Comparison of ENCODE assay signal across 8 cellular contexts in genomic region chr9:100714372-100715099, GRCh38.
DNase-seq lines count a peak whose midpoint lies in the region; ATAC-seq and TF ChIP-seq lines count a peak whose summit lies in the region.

No MANE protein-coding gene starts in this region.

- peak; percentile 26 for DNase-seq in Jurkat, Clone E6-1 (ENCODE audit: low read depth, low spot score)
- DNase-seq in PC-9 (peak in 1 of 2 experiments; percentile 46), brain microvascular endothelial cell (peak; percentile 51), iris pigment epithelial cell (ENCODE audit: low read depth) (peak; percentile 44)
- DNase-seq in stimulated activated CD4-positive, alpha-beta T cell treated with anti-CD3 and anti-CD28 coated beads, Interleukin-4, amount 100 ng/mL, for 1 hour: peak; percentile 23

- H3K4me3 ChIP-seq in DOHH2 (ENCODE audit: low read length) (no peak overlapping the region), PC-9 (no peak overlapping the region), brain microvascular endothelial cell (ENCODE audit: low read depth, low read length) (no peak overlapping the region)
- no peak overlapping the region for H3K4me3 ChIP-seq in Jurkat, Clone E6-1 (ENCODE audit: low read length)

- no TSS peak for BruUV-seq in PC-9 (replicated peaks; lab: Mats Ljungman, UMichigan)

- TF ChIP-seq CTCF in DOHH2 (IDR thresholded peaks at IDR 0.05; ENCODE audit: low read depth, low read length, poor library complexity, severe bottlenecking) (peak; percentile 95), PC-9 (conservative IDR thresholded peaks at IDR 0.05) (peak; percentile 88), brain microvascular endothelial cell (IDR thresholded peaks at IDR 0.05; ENCODE audit: low read depth, low read length, missing control alignments) (peak; percentile 76)

- in situ Hi-C loops in brain microvascular endothelial cell (cut with HindIII; ENCODE audit: low pct_ligation_motif_present, low sequenced_read_pairs): no loop called here

- no peaks in the 10 kb centered on the region for H3K9me2 ChIP-seq in DOHH2 (replicated peaks; ENCODE audit: control insufficient read depth, low read length)
- H3K9me2 ChIP-seq in PC-9 (ENCODE audit: insufficient read depth): no peaks in the 10 kb centered on the region

- no peaks in the 10 kb centered on the region for H3K36me3 ChIP-seq in DOHH2 (ENCODE audit: control insufficient read depth, low read length)
- H3K36me3 ChIP-seq in PC-9 (ENCODE audit: low read depth): no peaks in the 10 kb centered on the region
- no peaks in the 10 kb centered on the region for H3K36me3 ChIP-seq in brain microvascular endothelial cell (replicated peaks)

- H3K79me2 ChIP-seq in DOHH2 (ENCODE audit: control insufficient read depth, low read length): no peaks in the 10 kb centered on the region
- H3K79me2 ChIP-seq in PC-9 (ENCODE audit: low read depth): no peaks in the 10 kb centered on the region

- H4K20me1 ChIP-seq in DOHH2 (ENCODE audit: control insufficient read depth, insufficient read depth, low read depth, low read length): no peaks in the 10 kb centered on the region
- H4K20me1 ChIP-seq in PC-9 (ENCODE audit: insufficient read depth): no peaks in the 10 kb centered on the region

- H3K27ac ChIP-seq in DOHH2 (ENCODE audit: low read depth, low read length) (no peak overlapping the region), PC-9 (no peak overlapping the region), brain microvascular endothelial cell (no peak overlapping the region)

- no peaks in the 10 kb centered on the region for H3K4me1 ChIP-seq in DOHH2 (ENCODE audit: control insufficient read depth, low read length)
- H3K4me1 ChIP-seq in PC-9 (replicated peaks; ENCODE audit: insufficient read depth): no peaks in the 10 kb centered on the region

- POLR2A ChIA-PET in PC-9 (lab: Charles Lee; ENCODE audit: unreplicated experiment): no interaction called here

- H2AFZ ChIP-seq in PC-9: no peak overlapping the region

- ATAC-seq in GM21360 (IDR thresholded peaks at IDR 0.05; ENCODE audit: unreplicated experiment) (peak; percentile 79), HG03439 (IDR thresholded peaks at IDR 0.05; ENCODE audit: unreplicated experiment) (no peak)

- H3K9me3 ChIP-seq in DOHH2 (ENCODE audit: control insufficient read depth, insufficient read depth, low read length): no peaks in the 10 kb centered on the region
- H3K9me3 ChIP-seq in PC-9 (ENCODE audit: insufficient read depth, low read depth): no peaks in the 10 kb centered on the region

- CTCF ChIA-PET in PC-9 (lab: Charles Lee): no interaction called here

- intact Hi-C loops in PC-9 (cut with micrococcal nuclease; ENCODE audit: unreplicated experiment): loop anchor here (1.0 kb wide), 1 partner anchor 597 kb away; no protein-coding TSS in a partner anchor

- H3K27me3 ChIP-seq in DOHH2 (ENCODE audit: control insufficient read depth, low read length): no peaks in the 10 kb centered on the region
- H3K27me3 ChIP-seq in PC-9 (ENCODE audit: insufficient read depth, low read depth): no peaks in the 10 kb centered on the region
- H3K27me3 ChIP-seq in brain microvascular endothelial cell (replicated peaks): no peaks in the 10 kb centered on the region

- no peaks in the 10 kb centered on the region for H3F3A ChIP-seq in DOHH2 (ENCODE audit: control insufficient read depth, insufficient read depth)
- no peaks in the 10 kb centered on the region for H3F3A ChIP-seq in PC-9 (ENCODE audit: insufficient read depth, low read depth)

- H3K4me2 ChIP-seq in DOHH2 (ENCODE audit: low read length): no peak overlapping the region
- no peak overlapping the region for H3K4me2 ChIP-seq in PC-9
